Comparison of ENCODE assay signal across 31 cellular contexts in the genomic region with DNA sequence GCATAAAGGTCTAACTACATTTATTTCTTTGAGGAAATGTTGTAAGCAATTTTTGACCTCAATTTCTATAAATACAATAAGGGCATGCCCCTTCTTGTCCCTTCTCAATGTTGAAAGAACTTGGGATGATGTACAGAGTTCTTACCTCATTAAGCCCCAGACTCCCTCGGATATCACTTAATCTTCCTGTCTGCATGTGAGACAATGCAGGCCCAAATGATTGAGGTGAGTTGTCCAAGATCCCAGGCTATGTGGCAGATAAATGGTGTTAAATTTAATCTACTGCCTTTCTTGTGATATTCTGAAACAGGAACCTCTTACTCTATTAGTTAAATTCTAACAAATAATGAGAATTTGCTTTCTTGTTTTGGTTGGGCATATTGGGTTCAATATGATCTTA.
"Had no signal": no experiment of that assay in that cellular context is flagged by ENCODE, and none has a peak within 500 bp of the region (broad histone marks: within the 10 kb centered on the region; RNA-seq: fewer than 3 reads in every experiment).

No MANE protein-coding gene starts in this region.

- H3K4me1 ChIP-seq: prostate gland, right lobe of liver, spleen, suprapubic skin, testis, tibial artery, upper lobe of right lung, uterus had no signal

- H3K4me1 Mint-ChIP-seq: naive thymus-derived CD8-positive, alpha-beta T cell; stimulated activated memory B cell treated with anti-CD40 and anti-IgM and Interleukin-4, amounts not matched to agents 10 μg/mL and 1 μg/mL and 100 μg/mL, for 72 hours; stimulated activated naive CD8-positive, alpha-beta T cell treated with anti-CD3 and anti-CD28 coated beads, Interleukin-15, amount 100 ng/mL, for 72 hours had no signal

- H3K4me2 ChIP-seq: smooth muscle cell had no signal

- H3K4me3 ChIP-seq: pancreas, prostate gland, right lobe of liver, skin epidermis, smooth muscle cell, spleen, suprapubic skin, testis, tibial artery, transverse colon, upper lobe of right lung, uterus had no signal

- H3K27me3 ChIP-seq: neutrophil, pancreas, right lobe of liver, spleen, suprapubic skin, testis, tibial artery, transverse colon, upper lobe of right lung, uterus had no signal

- ATAC-seq: naive thymus-derived CD8-positive, alpha-beta T cell; natural killer cell treated with Interleukin-12 subunit alpha and Interleukin-12 subunit beta and Interleukin-15 and Interleukin-18, amount 100 ng/mL, for 72 hours; right cardiac atrium; right lobe of liver; stimulated activated memory B cell treated with anti-CD40 and anti-IgM and Interleukin-4, amounts not matched to agents 10 μg/mL and 1 μg/mL and 100 μg/mL, for 72 hours; stimulated activated naive CD8-positive, alpha-beta T cell treated with anti-CD3 and anti-CD28 coated beads, Interleukin-15, amount 100 ng/mL, for 72 hours; stimulated activated naive CD8-positive, alpha-beta T cell treated with anti-CD3 and anti-CD28 coated beads, Interleukin-15, Interleukin-2, amounts not matched to agents 100 U/mL and 50 U/mL, for 24 hours; upper lobe of right lung had no signal

- DNase-seq: naive thymus-derived CD8-positive, alpha-beta T cell; nephron progenitor cell; nucleus accumbens; pancreas; retina; right cardiac atrium; right lobe of liver; spleen; stimulated activated CD4-positive, alpha-beta T cell treated with anti-CD3 and anti-CD28 coated beads, Interleukin-12 subunit alpha, Interleukin-12 subunit beta, amount 100 ng/mL, for 4 hours; stimulated activated CD4-positive, alpha-beta T cell treated with anti-CD3 and anti-CD28 coated beads, Interleukin-1b, Interleukin-23, amount 100 ng/mL, for 48 hours; stimulated activated CD4-positive, alpha-beta T cell treated with anti-CD3 and anti-CD28 coated beads, Interleukin-4, amount 100 ng/mL, for 1 hour; stimulated activated CD4-positive, alpha-beta T cell treated with anti-CD3 and anti-CD28 coated beads, Interleukin-4, amount 100 ng/mL, for 4 hours; stimulated activated CD8-positive, alpha-beta memory T cell treated with anti-CD3 and anti-CD28 coated beads, Interleukin-4, amount 100 ng/mL, for 48 hours; stimulated activated naive CD4-positive, alpha-beta T cell; stimulated activated naive CD8-positive, alpha-beta T cell treated with anti-CD3 and anti-CD28 coated beads, Interleukin-15, amount 100 ng/mL, for 72 hours; stimulated activated naive CD8-positive, alpha-beta T cell treated with anti-CD3 and anti-CD28 coated beads, Interleukin-15, Interleukin-2, amounts not matched to agents 100 U/mL and 50 U/mL, for 24 hours; substantia nigra; testis; tibial artery; transverse colon; upper lobe of right lung; uterus had no signal

- H3K36me3 Mint-ChIP-seq: naive thymus-derived CD8-positive, alpha-beta T cell; natural killer cell treated with Interleukin-12 subunit alpha and Interleukin-12 subunit beta and Interleukin-15 and Interleukin-18, amount 100 ng/mL, for 72 hours; stimulated activated memory B cell treated with anti-CD40 and anti-IgM and Interleukin-4, amounts not matched to agents 10 μg/mL and 1 μg/mL and 100 μg/mL, for 72 hours; type B pancreatic cell had no signal

- H3K9me3 ChIP-seq: neutrophil, pancreas, prostate gland, right lobe of liver, testis, tibial artery, transverse colon, upper lobe of right lung, uterus had no signal

- H3K9me3 Mint-ChIP-seq: nephron progenitor cell; neural crest cell; stimulated activated memory B cell treated with anti-CD40 and anti-IgM and Interleukin-4, amounts not matched to agents 10 μg/mL and 1 μg/mL and 100 μg/mL, for 72 hours; stimulated activated naive CD8-positive, alpha-beta T cell treated with anti-CD3 and anti-CD28 coated beads, Interleukin-15, amount 100 ng/mL, for 72 hours; type B pancreatic cell had no signal

- H3K36me3 ChIP-seq: neutrophil, pancreas, prostate gland, right lobe of liver, spleen, suprapubic skin, tibial artery, transverse colon, upper lobe of right lung, uterus had no signal

- H3K27ac ChIP-seq: neutrophil, pancreas, prostate gland, right lobe of liver, skin epidermis, spleen, suprapubic skin, testis, tibial artery, transverse colon, upper lobe of right lung, uterus had no signal

- H3K27me3 Mint-ChIP-seq: natural killer cell treated with Interleukin-12 subunit alpha and Interleukin-12 subunit beta and Interleukin-15 and Interleukin-18, amount 100 ng/mL, for 72 hours; stimulated activated memory B cell treated with anti-CD40 and anti-IgM and Interleukin-4, amounts not matched to agents 10 μg/mL and 1 μg/mL and 100 μg/mL, for 72 hours; stimulated activated naive CD8-positive, alpha-beta T cell treated with anti-CD3 and anti-CD28 coated beads, Interleukin-15, amount 100 ng/mL, for 72 hours; type B pancreatic cell had no signal

- H3K27ac Mint-ChIP-seq: naive thymus-derived CD8-positive, alpha-beta T cell; natural killer cell treated with Interleukin-12 subunit alpha and Interleukin-12 subunit beta and Interleukin-15 and Interleukin-18, amount 100 ng/mL, for 72 hours; nephron progenitor cell; stimulated activated memory B cell treated with anti-CD40 and anti-IgM and Interleukin-4, amounts not matched to agents 10 μg/mL and 1 μg/mL and 100 μg/mL, for 72 hours; stimulated activated naive CD8-positive, alpha-beta T cell treated with anti-CD3 and anti-CD28 coated beads, Interleukin-15, amount 100 ng/mL, for 72 hours; type B pancreatic cell had no signal

- H3K4me3 Mint-ChIP-seq: naive thymus-derived CD8-positive, alpha-beta T cell; natural killer cell treated with Interleukin-12 subunit alpha and Interleukin-12 subunit beta and Interleukin-15 and Interleukin-18, amount 100 ng/mL, for 72 hours; nephron progenitor cell; neural crest cell; stimulated activated memory B cell treated with anti-CD40 and anti-IgM and Interleukin-4, amounts not matched to agents 10 μg/mL and 1 μg/mL and 100 μg/mL, for 72 hours; stimulated activated naive CD8-positive, alpha-beta T cell treated with anti-CD3 and anti-CD28 coated beads, Interleukin-15, amount 100 ng/mL, for 72 hours; type B pancreatic cell had no signal
